In the genomic region with DNA sequence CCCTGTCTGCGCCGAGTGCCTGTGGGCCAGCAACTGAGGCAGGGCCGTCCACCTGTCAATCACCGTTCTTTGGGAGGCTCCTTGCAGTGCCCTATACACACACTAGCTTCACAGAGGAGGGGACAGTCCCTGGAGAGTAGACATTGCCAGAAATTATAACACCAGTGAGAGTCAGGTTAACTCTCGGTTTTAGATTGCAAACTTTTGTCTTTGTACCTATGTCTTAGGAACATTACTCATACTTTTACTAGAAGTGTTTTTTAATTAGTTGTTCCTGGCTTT, we compare ENCODE assay signal across 18 cellular contexts.
DNase-seq lines count a peak whose midpoint lies in the region; ATAC-seq and TF ChIP-seq lines count a peak whose summit lies in the region.
"Had no signal": no experiment of that assay in that cellular context is flagged by ENCODE, and none has a peak within 500 bp of the region (broad histone marks: within the 10 kb centered on the region; RNA-seq: fewer than 3 reads in every experiment).

No MANE protein-coding gene starts in this region.

- H3K4me3 Mint-ChIP-seq in activated CD4-positive, alpha-beta memory T cell treated with anti-CD3 and anti-CD28 coated beads for 36 hours, result peak overlapping the region; percentile 36
- no peak overlapping the region for H3K4me3 Mint-ChIP-seq in activated CD4-positive, alpha-beta memory T cell treated with anti-CD3 and anti-CD28 coated beads, Interleukin-2, amount 10 ng/mL, durations not matched to agents 7 days and 5 days
- no peak overlapping the region for H3K4me3 Mint-ChIP-seq in CD8-positive, alpha-beta T cell
- H3K4me3 Mint-ChIP-seq in activated T-helper 17 cell treated with anti-CD3 and anti-CD28 coated beads, Interleukin-2, amount 50 U/mL, for 72 hours, result peak overlapping the region; percentile 65
- peak overlapping the region in 1 of 10 donors; percentile 40 for H3K4me3 Mint-ChIP-seq in naive thymus-derived CD8-positive, alpha-beta T cell
- H3K4me3 Mint-ChIP-seq: endodermal cell had no signal

- H3K4me3 ChIP-seq in CD8-positive, alpha-beta T cell (ENCODE audit: low read depth, low read length), result no peak overlapping the region
- no peak overlapping the region for H3K4me3 ChIP-seq in coronary artery
- H3K4me3 ChIP-seq: adrenal gland, PC-9 had no signal

- peak; percentile 56 for DNase-seq in activated CD4-positive, alpha-beta memory T cell treated with anti-CD3 and anti-CD28 coated beads for 36 hours
- DNase-seq in activated CD4-positive, alpha-beta memory T cell treated with anti-CD3 and anti-CD28 coated beads, Interleukin-2, amount 10 ng/mL, durations not matched to agents 7 days and 5 days, result no peak
- DNase-seq in CD8-positive, alpha-beta T cell, result no peak
- DNase-seq in naive thymus-derived CD8-positive, alpha-beta T cell, result no peak
- no peak for DNase-seq in coronary artery (ENCODE audit: low spot score)
- DNase-seq in Kasumi-1 (lab: John Stamatoyannopoulos, UW), result no peak
- no peak for DNase-seq in HuH-7.5 (ENCODE audit: low spot score)
- DNase-seq: adrenal gland, Calu3, caudate nucleus, endodermal cell, KBM-7, NCI-H1092, NCI-H526 treated with DMSO at 0.1 percent for 48 hours, PC-9, posterior cingulate gyrus had no signal

- peak overlapping the region; percentile 95 for H3K27ac Mint-ChIP-seq in activated CD4-positive, alpha-beta memory T cell treated with anti-CD3 and anti-CD28 coated beads for 36 hours
- H3K27ac Mint-ChIP-seq in activated CD4-positive, alpha-beta memory T cell treated with anti-CD3 and anti-CD28 coated beads, Interleukin-2, amount 10 ng/mL, durations not matched to agents 7 days and 5 days, result no peak overlapping the region
- H3K27ac Mint-ChIP-seq in CD8-positive, alpha-beta T cell, result peak overlapping the region; percentile 97
- peak overlapping the region; percentile 87 for H3K27ac Mint-ChIP-seq in activated T-helper 17 cell treated with anti-CD3 and anti-CD28 coated beads, Interleukin-2, amount 50 U/mL, for 72 hours
- peak overlapping the region in 9 of 10 donors; percentile 53 to 94 (median 77) for H3K27ac Mint-ChIP-seq in naive thymus-derived CD8-positive, alpha-beta T cell

- peaks cover 41% of the 10 kb centered on the region for H3K36me3 ChIP-seq in CD8-positive, alpha-beta T cell (ENCODE audit: insufficient read depth, low read length)

- intact Hi-C loops in activated CD4-positive, alpha-beta memory T cell treated with anti-CD3 and anti-CD28 coated beads for 36 hours (cut with micrococcal nuclease), result loop anchor here (1.0 kb wide), 2 partner anchors 35 to 88 kb away; no protein-coding TSS in a partner anchor
- intact Hi-C loops in CD8-positive, alpha-beta T cell (cut with DNase I, micrococcal nuclease), result no loop called here

- peaks cover 68% of the 10 kb centered on the region for H3K4me1 Mint-ChIP-seq in activated CD4-positive, alpha-beta memory T cell treated with anti-CD3 and anti-CD28 coated beads for 36 hours (ENCODE audit: low read depth)
- peaks cover 57% of the 10 kb centered on the region for H3K4me1 Mint-ChIP-seq in activated CD4-positive, alpha-beta memory T cell treated with anti-CD3 and anti-CD28 coated beads, Interleukin-2, amount 10 ng/mL, durations not matched to agents 7 days and 5 days
- H3K4me1 Mint-ChIP-seq in CD8-positive, alpha-beta T cell (ENCODE audit: low read depth), result peaks cover 60% of the 10 kb centered on the region
- H3K4me1 Mint-ChIP-seq in activated T-helper 17 cell treated with anti-CD3 and anti-CD28 coated beads, Interleukin-2, amount 50 U/mL, for 72 hours, result peaks cover 47% of the 10 kb centered on the region
- peaks cover 31 to 69% (median 57%) of the 10 kb centered on the region in 4 donors for H3K4me1 Mint-ChIP-seq in naive thymus-derived CD8-positive, alpha-beta T cell

- H3K9me3 Mint-ChIP-seq in activated CD4-positive, alpha-beta memory T cell treated with anti-CD3 and anti-CD28 coated beads for 36 hours, result no peaks in the 10 kb centered on the region
- no peaks in the 10 kb centered on the region for H3K9me3 Mint-ChIP-seq in activated CD4-positive, alpha-beta memory T cell treated with anti-CD3 and anti-CD28 coated beads, Interleukin-2, amount 10 ng/mL, durations not matched to agents 7 days and 5 days
- H3K9me3 Mint-ChIP-seq in CD8-positive, alpha-beta T cell, result no peaks in the 10 kb centered on the region
- no peaks in the 10 kb centered on the region for H3K9me3 Mint-ChIP-seq in activated T-helper 17 cell treated with anti-CD3 and anti-CD28 coated beads, Interleukin-2, amount 50 U/mL, for 72 hours
- no peaks in the 10 kb centered on the region for H3K9me3 Mint-ChIP-seq in naive thymus-derived CD8-positive, alpha-beta T cell
- H3K9me3 Mint-ChIP-seq: endodermal cell had no signal

- CTCF ChIA-PET in activated CD4-positive, alpha-beta memory T cell treated with anti-CD3 and anti-CD28 coated beads for 36 hours (lab: Charles Lee), result interaction anchor here (0.6 to 4.0 kb wide), 13 partner anchors 11 to 173 kb away, joined by 3 to 30 read pairs (median 5); no protein-coding TSS in a partner anchor
- CTCF ChIA-PET in activated CD4-positive, alpha-beta memory T cell treated with anti-CD3 and anti-CD28 coated beads, Interleukin-2, amount 10 ng/mL, durations not matched to agents 7 days and 5 days (lab: Charles Lee), result interaction anchor here (0.9 to 1.2 kb wide), 2 partner anchors 10 to 110 kb away, joined by 3 to 5 read pairs; no protein-coding TSS in a partner anchor
- CTCF ChIA-PET in CD8-positive, alpha-beta T cell (lab: Charles Lee), result interaction anchor here (0.5 to 1.6 kb wide), 3 partner anchors 109 to 173 kb away, joined by 3 to 6 read pairs (median 5); no protein-coding TSS in a partner anchor

- POLR2A ChIA-PET in activated CD4-positive, alpha-beta memory T cell treated with anti-CD3 and anti-CD28 coated beads for 36 hours (lab: Charles Lee), result interaction anchor here (0.9 to 4.2 kb wide), 9 partner anchors 14 to 109 kb away, joined by 3 to 56 read pairs (median 5); no protein-coding TSS in a partner anchor
- POLR2A ChIA-PET in activated CD4-positive, alpha-beta memory T cell treated with anti-CD3 and anti-CD28 coated beads, Interleukin-2, amount 10 ng/mL, durations not matched to agents 7 days and 5 days (lab: Charles Lee), result interaction anchor here (0.7 to 3.5 kb wide), 3 partner anchors 20 to 56 kb away, joined by 3 to 19 read pairs (median 4); no protein-coding TSS in a partner anchor
- POLR2A ChIA-PET in CD8-positive, alpha-beta T cell (lab: Charles Lee), result interaction anchor here (0.6 to 1.5 kb wide), 4 partner anchors 11 to 117 kb away, joined by 3 to 4 read pairs (median 3); no protein-coding TSS in a partner anchor
- POLR2A ChIA-PET in naive thymus-derived CD8-positive, alpha-beta T cell (lab: Charles Lee), result no interaction called here

- no peak for ATAC-seq in CD8-positive, alpha-beta T cell
- peak; percentile 81 for ATAC-seq in activated T-helper 17 cell treated with anti-CD3 and anti-CD28 coated beads, Interleukin-2, amount 50 U/mL, for 72 hours (replicated peaks)
- ATAC-seq in naive thymus-derived CD8-positive, alpha-beta T cell, result no peak

- H3K27me3 ChIP-seq in CD8-positive, alpha-beta T cell (ENCODE audit: insufficient read depth, low read length), result no peaks in the 10 kb centered on the region
- H3K27me3 ChIP-seq: adrenal gland had no signal

- peaks cover 46% of the 10 kb centered on the region for H3K36me3 Mint-ChIP-seq in activated CD4-positive, alpha-beta memory T cell treated with anti-CD3 and anti-CD28 coated beads for 36 hours
- H3K36me3 Mint-ChIP-seq in activated CD4-positive, alpha-beta memory T cell treated with anti-CD3 and anti-CD28 coated beads, Interleukin-2, amount 10 ng/mL, durations not matched to agents 7 days and 5 days (ENCODE audit: low read depth), result peaks cover 61% of the 10 kb centered on the region
- H3K36me3 Mint-ChIP-seq in CD8-positive, alpha-beta T cell, result peaks cover 81% of the 10 kb centered on the region
- H3K36me3 Mint-ChIP-seq in activated T-helper 17 cell treated with anti-CD3 and anti-CD28 coated beads, Interleukin-2, amount 50 U/mL, for 72 hours (ENCODE audit: low read depth), result peaks cover 70% of the 10 kb centered on the region
- H3K36me3 Mint-ChIP-seq in naive thymus-derived CD8-positive, alpha-beta T cell, result peaks cover 0 to 61% (median 13%) of the 10 kb centered on the region in 3 donors

- no peak for TF ChIP-seq CTCF in CD8-positive, alpha-beta T cell (IDR thresholded peaks at IDR 0.05)
- TF ChIP-seq CTCF in coronary artery (IDR thresholded peaks at IDR 0.05), result no peak

- no peaks in the 10 kb centered on the region for H3K27me3 Mint-ChIP-seq in activated CD4-positive, alpha-beta memory T cell treated with anti-CD3 and anti-CD28 coated beads for 36 hours
- H3K27me3 Mint-ChIP-seq in activated CD4-positive, alpha-beta memory T cell treated with anti-CD3 and anti-CD28 coated beads, Interleukin-2, amount 10 ng/mL, durations not matched to agents 7 days and 5 days, result no peaks in the 10 kb centered on the region
- H3K27me3 Mint-ChIP-seq in CD8-positive, alpha-beta T cell (ENCODE audit: low read depth), result no peaks in the 10 kb centered on the region
- H3K27me3 Mint-ChIP-seq in activated T-helper 17 cell treated with anti-CD3 and anti-CD28 coated beads, Interleukin-2, amount 50 U/mL, for 72 hours, result no peaks in the 10 kb centered on the region
- no peaks in the 10 kb centered on the region for H3K27me3 Mint-ChIP-seq in naive thymus-derived CD8-positive, alpha-beta T cell

- H3K9me3 ChIP-seq in CD8-positive, alpha-beta T cell (ENCODE audit: low read length), result no peaks in the 10 kb centered on the region
- H3K9me3 ChIP-seq: adrenal gland had no signal

- H3K4me1 ChIP-seq in CD8-positive, alpha-beta T cell (ENCODE audit: insufficient read depth, low read length), result peaks cover 46% of the 10 kb centered on the region

- no peak overlapping the region for H3K27ac ChIP-seq in CD8-positive, alpha-beta T cell (ENCODE audit: low read depth, low read length)
- no peak overlapping the region for H3K27ac ChIP-seq in coronary artery
- H3K27ac ChIP-seq: HL-60, PC-9 had no signal

Comparison
In these comparisons a context has a peak if more than half of its experiments do, and no peak if none do; other contexts are left out.
1. H3K4me3 Mint-ChIP-seq: peak in activated CD4-positive, alpha-beta memory T cell treated with anti-CD3 and anti-CD28 coated beads for 36 hours (single experiment) and activated T-helper 17 cell treated with anti-CD3 and anti-CD28 coated beads, Interleukin-2, amount 50 U/mL, for 72 hours (single experiment); none in activated CD4-positive, alpha-beta memory T cell treated with anti-CD3 and anti-CD28 coated beads, Interleukin-2, amount 10 ng/mL, durations not matched to agents 7 days and 5 days (single experiment) and CD8-positive, alpha-beta T cell (single experiment).